In the genomic region with DNA sequence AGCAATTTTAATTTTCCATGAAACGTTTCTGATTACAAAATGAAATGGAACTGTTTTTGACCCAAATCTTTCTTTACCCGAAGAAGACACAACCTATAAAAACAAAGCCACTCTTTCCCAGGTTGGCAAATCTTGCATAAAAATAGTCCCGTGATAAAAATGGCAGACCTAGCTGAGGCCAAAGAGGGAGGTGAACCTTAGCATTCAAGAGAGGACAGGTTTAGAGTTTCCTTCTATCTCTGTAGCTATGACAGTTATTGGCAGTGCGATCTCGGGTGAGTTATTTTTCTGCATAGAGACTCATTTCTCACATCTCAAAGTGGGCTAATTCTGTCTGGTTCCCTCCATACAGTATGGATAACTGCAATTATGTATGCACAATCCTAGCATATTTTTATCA, we compare ENCODE assay signal across 15 cellular contexts.
"Had no signal": no experiment of that assay in that cellular context is flagged by ENCODE, and none has a peak within 500 bp of the region (broad histone marks: within the 10 kb centered on the region; RNA-seq: fewer than 3 reads in every experiment).

No MANE protein-coding gene starts in this region.

- H3K4me3 ChIP-seq: colonic mucosa, heart right ventricle, right atrium auricular region, sigmoid colon had no signal

- H3K36me3 Mint-ChIP-seq: naive thymus-derived CD4-positive, alpha-beta T cell; type B pancreatic cell had no signal

- H3K4me1 Mint-ChIP-seq: naive thymus-derived CD4-positive, alpha-beta T cell had no signal

- H3K27ac ChIP-seq: colonic mucosa, neutrophil, right atrium auricular region had no signal

- H3K27ac Mint-ChIP-seq: naive thymus-derived CD4-positive, alpha-beta T cell; type B pancreatic cell had no signal

- H3K36me3 ChIP-seq: colonic mucosa, heart right ventricle, neutrophil, right atrium auricular region, sigmoid colon had no signal

- H3K9me3 ChIP-seq: colonic mucosa, heart right ventricle, neutrophil, right atrium auricular region had no signal

- ATAC-seq: heart right ventricle; left lobe of liver; naive thymus-derived CD4-positive, alpha-beta T cell had no signal

- H3K4me3 Mint-ChIP-seq: naive thymus-derived CD4-positive, alpha-beta T cell; type B pancreatic cell had no signal

- H3K4me1 ChIP-seq: colonic mucosa, right atrium auricular region had no signal

- H3K27me3 ChIP-seq: colonic mucosa, heart right ventricle, neutrophil, right atrium auricular region, sigmoid colon had no signal

- H3K27me3 Mint-ChIP-seq: type B pancreatic cell had no signal

- DNase-seq: colonic mucosa; dermis blood vessel endothelial cell; heart right ventricle; islet precursor cell; mammary epithelial cell; naive thymus-derived CD4-positive, alpha-beta T cell; posterior cingulate gyrus; sigmoid colon; small intestine; stimulated activated CD4-positive, alpha-beta T cell treated with anti-CD3 and anti-CD28 coated beads, Interleukin-2, amount 100 ng/mL, for 48 hours; stimulated activated naive CD4-positive, alpha-beta T cell treated with Interleukin-2 at 50 U/mL for 16 hours had no signal
